ENCODE assay signal across 9 cellular contexts in the genomic region with DNA sequence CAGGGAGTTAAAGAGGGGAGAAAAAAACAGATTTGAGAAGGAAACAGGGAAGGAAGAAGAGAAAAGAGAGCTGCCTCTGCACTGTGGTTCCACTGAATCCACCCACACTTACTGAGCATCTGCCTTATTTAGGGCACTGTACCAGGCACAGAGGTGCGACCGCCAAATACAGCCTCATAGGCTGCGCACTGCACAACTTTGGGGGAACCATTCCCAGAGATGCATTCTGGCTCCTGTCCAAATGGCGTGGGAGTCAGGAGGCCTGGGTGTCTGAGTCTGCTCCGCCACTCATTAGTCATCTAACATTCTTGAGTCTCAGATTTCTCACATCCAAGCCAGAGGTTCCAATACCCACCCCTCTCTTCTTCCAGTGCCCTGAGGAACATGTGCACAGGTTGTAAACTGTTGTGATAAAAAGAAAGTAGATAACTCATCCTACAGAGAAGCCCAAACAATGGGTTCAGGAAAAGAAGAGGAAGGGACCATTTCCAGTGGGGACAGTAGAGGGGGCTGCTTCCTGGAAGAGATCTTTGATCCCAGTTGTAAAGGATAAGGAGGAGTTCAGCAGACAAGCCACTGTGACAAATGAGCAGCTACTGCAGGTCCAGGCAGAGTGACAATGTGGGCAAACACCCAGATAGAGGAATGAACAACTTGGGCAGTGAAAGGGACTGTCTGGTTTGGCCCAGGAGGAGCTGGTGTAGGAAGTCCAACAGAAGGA.
A peak's percentile ranks its signal among the peaks of the same experiment; 100 is the strongest.
DNase-seq lines count a peak whose midpoint lies in the region; ATAC-seq and TF ChIP-seq lines count a peak whose summit lies in the region.
"Had no signal": no experiment of that assay in that cellular context is flagged by ENCODE, and none has a peak within 500 bp of the region (broad histone marks: within the 10 kb centered on the region; RNA-seq: fewer than 3 reads in every experiment).

No MANE protein-coding gene starts in this region.

- H3K27me3 Mint-ChIP-seq in endothelial cell (ENCODE audit: unreplicated experiment): peaks cover 4% of the 10 kb centered on the region

- ATAC-seq in GM21515 (IDR thresholded peaks at IDR 0.05; ENCODE audit: unreplicated experiment): no peak
- ATAC-seq: body of pancreas had no signal

- H3K4me3 Mint-ChIP-seq in endothelial cell (ENCODE audit: unreplicated experiment): peak overlapping the region; percentile 26

- peaks cover 20% of the 10 kb centered on the region for H3K4me1 Mint-ChIP-seq in endothelial cell (ENCODE audit: unreplicated experiment)

- TF ChIP-seq CTCF in endothelial cell (IDR thresholded peaks at IDR 0.05; ENCODE audit: unreplicated experiment) (no peak), GM10248 (IDR thresholded peaks at IDR 0.05; ENCODE audit: control extremely low read depth, extremely low read depth, low read depth, missing control alignments) (no peak)

- H3K9me3 Mint-ChIP-seq in endothelial cell (ENCODE audit: unreplicated experiment): peaks cover 6% of the 10 kb centered on the region

- CTCF ChIA-PET in GM10248 (lab: Yijun Ruan, JAX): interaction anchor here (1.1 to 7.4 kb wide), 5 partner anchors 18 to 1046 kb away, joined by 3 to 101 read pairs (median 52); no protein-coding TSS in a partner anchor

- H3K36me3 Mint-ChIP-seq in endothelial cell (ENCODE audit: low read depth, unreplicated experiment): peaks cover 6% of the 10 kb centered on the region

- H3K27ac Mint-ChIP-seq in endothelial cell (ENCODE audit: unreplicated experiment): peak overlapping the region; percentile 34

- POLR2A ChIA-PET in GM10248 (lab: Yijun Ruan, JAX): no interaction called here

- peak; percentile 92 for DNase-seq in H4 (ENCODE audit: low spot score)
- DNase-seq in RKO (ENCODE audit: low spot score): peak; percentile 54
- no peak for DNase-seq in endothelial cell (ENCODE audit: low spot score)
- DNase-seq in stimulated activated CD4-positive, alpha-beta T cell treated with anti-CD3 and anti-CD28 coated beads, Interleukin-12 subunit alpha, Interleukin-12 subunit beta, amount 100 ng/mL, for 4 hours: peak; percentile 43
- DNase-seq in GM10248 (ENCODE audit: extremely low spot score): no peak
- DNase-seq in activated CD4-positive, CD25-positive, alpha-beta regulatory T cell (lab: John Stamatoyannopoulos, UW): no peak
- DNase-seq in NOMO-1 treated with dmso at 0.1 percent for 144 hours (lab: John Stamatoyannopoulos, UW; ENCODE audit: unreplicated experiment): no peak

Comparison
In these comparisons a context has a peak if more than half of its experiments do, and no peak if none do; other contexts are left out.
1. DNase-seq: peak in H4 (single experiment), RKO (single experiment) and stimulated activated CD4-positive, alpha-beta T cell treated with anti-CD3 and anti-CD28 coated beads, Interleukin-12 subunit alpha, Interleukin-12 subunit beta, amount 100 ng/mL, for 4 hours (single experiment); none in endothelial cell (single experiment), GM10248 (single experiment), activated CD4-positive, CD25-positive, alpha-beta regulatory T cell (0 of 4) and NOMO-1 treated with dmso at 0.1 percent for 144 hours (single experiment).